1 cellular context compared by ENCODE assay signal in the genomic region with DNA sequence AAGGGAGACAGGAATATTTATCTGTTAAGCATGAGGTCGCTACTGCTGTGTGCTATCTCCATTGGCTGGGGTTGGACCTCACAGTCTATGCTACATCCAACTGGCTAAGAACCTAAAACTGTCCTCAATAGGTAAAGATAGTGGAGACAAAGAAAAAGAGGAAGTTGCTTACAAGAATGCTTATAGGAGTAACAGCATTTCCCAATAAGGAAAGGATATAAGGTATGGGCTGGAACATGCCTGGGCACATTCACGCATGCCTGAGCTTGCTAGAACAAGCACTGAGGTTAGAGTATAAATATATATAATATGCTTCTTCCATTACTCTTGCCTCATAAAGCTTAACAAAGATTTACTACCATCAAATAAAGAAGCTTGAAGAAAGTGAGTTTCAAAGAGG.
TF ChIP-seq lines count a peak whose summit lies in the region.

No MANE protein-coding gene starts in this region.

TF ChIP-seq in GM23338, 12 proteins besides CTCF, POLR2A, EP300 and RAD21 (continued from another document):
- TF ChIP-seq, protein P1, sequence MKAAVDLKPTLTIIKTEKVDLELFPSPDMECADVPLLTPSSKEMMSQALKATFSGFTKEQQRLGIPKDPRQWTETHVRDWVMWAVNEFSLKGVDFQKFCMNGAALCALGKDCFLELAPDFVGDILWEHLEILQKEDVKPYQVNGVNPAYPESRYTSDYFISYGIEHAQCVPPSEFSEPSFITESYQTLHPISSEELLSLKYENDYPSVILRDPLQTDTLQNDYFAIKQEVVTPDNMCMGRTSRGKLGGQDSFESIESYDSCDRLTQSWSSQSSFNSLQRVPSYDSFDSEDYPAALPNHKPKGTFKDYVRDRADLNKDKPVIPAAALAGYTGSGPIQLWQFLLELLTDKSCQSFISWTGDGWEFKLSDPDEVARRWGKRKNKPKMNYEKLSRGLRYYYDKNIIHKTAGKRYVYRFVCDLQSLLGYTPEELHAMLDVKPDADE (IDR thresholded peaks at IDR 0.05) = no peak
- TF ChIP-seq, protein P2, sequence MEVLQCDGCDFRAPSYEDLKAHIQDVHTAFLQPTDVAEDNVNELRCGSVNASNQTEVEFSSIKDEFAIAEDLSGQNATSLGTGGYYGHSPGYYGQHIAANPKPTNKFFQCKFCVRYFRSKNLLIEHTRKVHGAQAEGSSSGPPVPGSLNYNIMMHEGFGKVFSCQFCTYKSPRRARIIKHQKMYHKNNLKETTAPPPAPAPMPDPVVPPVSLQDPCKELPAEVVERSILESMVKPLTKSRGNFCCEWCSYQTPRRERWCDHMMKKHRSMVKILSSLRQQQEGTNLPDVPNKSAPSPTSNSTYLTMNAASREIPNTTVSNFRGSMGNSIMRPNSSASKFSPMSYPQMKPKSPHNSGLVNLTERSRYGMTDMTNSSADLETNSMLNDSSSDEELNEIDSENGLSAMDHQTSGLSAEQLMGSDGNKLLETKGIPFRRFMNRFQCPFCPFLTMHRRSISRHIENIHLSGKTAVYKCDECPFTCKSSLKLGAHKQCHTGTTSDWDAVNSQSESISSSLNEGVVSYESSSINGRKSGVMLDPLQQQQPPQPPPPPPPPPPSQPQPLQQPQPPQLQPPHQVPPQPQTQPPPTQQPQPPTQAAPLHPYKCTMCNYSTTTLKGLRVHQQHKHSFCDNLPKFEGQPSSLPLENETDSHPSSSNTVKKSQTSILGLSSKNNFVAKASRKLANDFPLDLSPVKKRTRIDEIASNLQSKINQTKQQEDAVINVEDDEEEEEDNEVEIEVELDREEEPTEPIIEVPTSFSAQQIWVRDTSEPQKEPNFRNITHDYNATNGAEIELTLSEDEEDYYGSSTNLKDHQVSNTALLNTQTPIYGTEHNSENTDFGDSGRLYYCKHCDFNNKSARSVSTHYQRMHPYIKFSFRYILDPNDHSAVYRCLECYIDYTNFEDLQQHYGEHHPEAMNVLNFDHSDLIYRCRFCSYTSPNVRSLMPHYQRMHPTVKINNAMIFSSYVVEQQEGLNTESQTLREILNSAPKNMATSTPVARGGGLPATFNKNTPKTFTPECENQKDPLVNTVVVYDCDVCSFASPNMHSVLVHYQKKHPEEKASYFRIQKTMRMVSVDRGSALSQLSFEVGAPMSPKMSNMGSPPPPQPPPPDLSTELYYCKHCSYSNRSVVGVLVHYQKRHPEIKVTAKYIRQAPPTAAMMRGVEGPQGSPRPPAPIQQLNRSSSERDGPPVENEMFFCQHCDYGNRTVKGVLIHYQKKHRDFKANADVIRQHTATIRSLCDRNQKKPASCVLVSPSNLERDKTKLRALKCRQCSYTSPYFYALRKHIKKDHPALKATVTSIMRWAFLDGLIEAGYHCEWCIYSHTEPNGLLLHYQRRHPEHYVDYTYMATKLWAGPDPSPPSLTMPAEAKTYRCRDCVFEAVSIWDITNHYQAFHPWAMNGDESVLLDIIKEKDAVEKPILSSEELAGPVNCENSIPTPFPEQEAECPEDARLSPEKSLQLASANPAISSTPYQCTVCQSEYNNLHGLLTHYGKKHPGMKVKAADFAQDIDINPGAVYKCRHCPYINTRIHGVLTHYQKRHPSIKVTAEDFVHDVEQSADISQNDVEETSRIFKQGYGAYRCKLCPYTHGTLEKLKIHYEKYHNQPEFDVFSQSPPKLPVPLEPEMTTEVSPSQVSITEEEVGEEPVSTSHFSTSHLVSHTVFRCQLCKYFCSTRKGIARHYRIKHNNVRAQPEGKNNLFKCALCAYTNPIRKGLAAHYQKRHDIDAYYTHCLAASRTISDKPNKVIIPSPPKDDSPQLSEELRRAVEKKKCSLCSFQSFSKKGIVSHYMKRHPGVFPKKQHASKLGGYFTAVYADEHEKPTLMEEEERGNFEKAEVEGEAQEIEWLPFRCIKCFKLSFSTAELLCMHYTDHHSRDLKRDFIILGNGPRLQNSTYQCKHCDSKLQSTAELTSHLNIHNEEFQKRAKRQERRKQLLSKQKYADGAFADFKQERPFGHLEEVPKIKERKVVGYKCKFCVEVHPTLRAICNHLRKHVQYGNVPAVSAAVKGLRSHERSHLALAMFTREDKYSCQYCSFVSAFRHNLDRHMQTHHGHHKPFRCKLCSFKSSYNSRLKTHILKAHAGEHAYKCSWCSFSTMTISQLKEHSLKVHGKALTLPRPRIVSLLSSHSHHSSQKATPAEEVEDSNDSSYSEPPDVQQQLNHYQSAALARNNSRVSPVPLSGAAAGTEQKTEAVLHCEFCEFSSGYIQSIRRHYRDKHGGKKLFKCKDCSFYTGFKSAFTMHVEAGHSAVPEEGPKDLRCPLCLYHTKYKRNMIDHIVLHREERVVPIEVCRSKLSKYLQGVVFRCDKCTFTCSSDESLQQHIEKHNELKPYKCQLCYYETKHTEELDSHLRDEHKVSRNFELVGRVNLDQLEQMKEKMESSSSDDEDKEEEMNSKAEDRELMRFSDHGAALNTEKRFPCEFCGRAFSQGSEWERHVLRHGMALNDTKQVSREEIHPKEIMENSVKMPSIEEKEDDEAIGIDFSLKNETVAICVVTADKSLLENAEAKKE (CRISPR knock-in tag; IDR thresholded peaks at IDR 0.05) = no peak
- no peak for TF ChIP-seq NANOG (IDR thresholded peaks at IDR 0.05; ENCODE audit: borderline replicate concordance)
- TF ChIP-seq ZNF331 (CRISPR knock-in tag; IDR thresholded peaks at IDR 0.05; ENCODE audit: low read depth) = no peak
TF ChIP-seq in GM23338: peak in this region for 0.
